ENCODE assay signal across 16 cellular contexts in the genomic region with DNA sequence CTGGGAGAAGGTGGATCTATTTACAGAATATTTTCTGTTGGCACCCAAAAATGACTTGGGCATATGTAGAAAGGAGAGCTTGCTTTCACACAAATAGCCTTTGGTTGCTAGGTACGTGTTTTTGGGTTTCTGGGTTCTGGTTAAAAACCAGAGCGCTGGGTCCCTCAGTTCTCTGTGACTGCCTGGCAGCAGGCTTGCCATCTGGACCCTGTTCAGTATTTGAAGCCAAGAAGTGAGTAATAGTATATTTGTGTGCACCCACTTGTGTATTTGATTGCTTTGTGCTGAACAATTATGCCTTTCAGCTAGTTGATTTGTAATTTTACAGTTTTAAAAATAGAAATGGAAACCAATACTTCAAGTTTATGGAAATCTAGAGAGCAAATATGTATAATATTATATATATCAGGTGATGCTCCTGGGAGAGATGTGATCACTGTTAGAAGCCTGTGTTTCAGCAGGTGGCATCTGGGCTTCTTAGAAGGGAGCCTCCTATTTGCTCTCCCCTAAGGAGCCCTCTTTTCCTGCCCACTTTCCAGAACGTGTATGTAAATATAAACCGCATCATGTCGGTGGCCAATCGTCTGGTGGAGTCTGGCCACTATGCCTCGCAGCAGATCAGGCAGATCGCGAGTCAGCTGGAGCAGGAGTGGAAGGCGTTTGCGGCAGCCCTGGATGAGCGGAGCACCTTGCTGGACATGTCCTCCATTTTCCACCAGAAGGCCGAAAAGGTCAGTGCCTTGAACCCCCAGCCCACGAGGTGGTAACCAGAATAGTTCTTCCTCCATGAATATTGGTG.
A peak's percentile ranks its signal among the peaks of the same experiment; 100 is the strongest.
DNase-seq lines count a peak whose midpoint lies in the region; ATAC-seq and TF ChIP-seq lines count a peak whose summit lies in the region.
"Had no signal": no experiment of that assay in that cellular context is flagged by ENCODE, and none has a peak within 500 bp of the region (broad histone marks: within the 10 kb centered on the region; RNA-seq: fewer than 3 reads in every experiment).

No MANE protein-coding gene starts in this region.

- no peak overlapping the region for H3K4me3 ChIP-seq in sigmoid colon
- no peak overlapping the region for H3K4me3 ChIP-seq in left lung
- H3K4me3 ChIP-seq in suprapubic skin, result no peak overlapping the region
- H3K4me3 ChIP-seq: mucosa of descending colon had no signal

- DNase-seq in DMS 273 (lab: John Stamatoyannopoulos, UW; ENCODE audit: unreplicated experiment) (peak; percentile 85), NCI-H2081 (lab: John Stamatoyannopoulos, UW) (peak; percentile 85 to 93), cerebellar nuclear complex (lab: John Stamatoyannopoulos, UW) (peak; percentile 36 to 83), medulla oblongata (ENCODE audit: extremely low spot score) (peak; percentile 61), sigmoid colon (no peak), left lung (no peak), suprapubic skin (ENCODE audit: low spot score in 2 of 2) (no peak)
- DNase-seq: activated CD4-positive, alpha-beta T cell treated with anti-CD3 and anti-CD28 coated beads, Interleukin-2, amount 50 U/mL, for 1 hour; activated T-cell treated with anti-CD3 and anti-CD28 coated beads, Interleukin-2, amount 50 U/mL, for 48 hours; dermis blood vessel endothelial cell; GOT3; mucosa of descending colon; NCI-H1105; SIG-M5 had no signal

- TF ChIP-seq CTCF in sigmoid colon (IDR thresholded peaks at IDR 0.05) (no peak), left lung (IDR thresholded peaks at IDR 0.05) (no peak), suprapubic skin (IDR thresholded peaks at IDR 0.05) (no peak)

- intact Hi-C loops in sigmoid colon (cut with DNase I) (no loop called here), left lung (cut with DNase I) (no loop called here)

- no peak overlapping the region for H3K27ac ChIP-seq in sigmoid colon
- no peak overlapping the region for H3K27ac ChIP-seq in left lung
- no peak overlapping the region for H3K27ac ChIP-seq in suprapubic skin
- H3K27ac ChIP-seq: parathyroid adenoma had no signal

- H3K36me3 ChIP-seq in sigmoid colon (peaks cover 6 to 82% (median 16%) of the 10 kb centered on the region in 4 donors), left lung (peaks cover 0 to 63% of the 10 kb centered on the region in 2 donors), suprapubic skin (peaks cover 14% of the 10 kb centered on the region)

- WGBS in sigmoid colon, 2 donors, result 89 to 91% methylated on average over 14 of the region's 14 CpGs
- WGBS in suprapubic skin, result 60% methylated on average over 9 of the region's 14 CpGs

- TF ChIP-seq POLR2A in sigmoid colon (IDR thresholded peaks at IDR 0.05) (no peak), suprapubic skin (IDR thresholded peaks at IDR 0.05) (no peak)

- H3K4me1 ChIP-seq in sigmoid colon (peaks cover 0 to 15% (median 6%) of the 10 kb centered on the region in 4 donors), left lung (no peaks in the 10 kb centered on the region), suprapubic skin (peaks cover 48% of the 10 kb centered on the region)
- H3K4me1 ChIP-seq: parathyroid adenoma had no signal

- ATAC-seq in left lung (no peak), GM21515 (IDR thresholded peaks at IDR 0.05; ENCODE audit: unreplicated experiment) (no peak)
- ATAC-seq: mucosa of descending colon had no signal

- H3K27me3 ChIP-seq in sigmoid colon, result no peaks in the 10 kb centered on the region
- H3K27me3 ChIP-seq in left lung, result no peaks in the 10 kb centered on the region
- no peaks in the 10 kb centered on the region for H3K27me3 ChIP-seq in suprapubic skin

- TF ChIP-seq EP300 in sigmoid colon (IDR thresholded peaks at IDR 0.05) (no peak), suprapubic skin (IDR thresholded peaks at IDR 0.05) (no peak)

- H3K9me3 ChIP-seq in sigmoid colon (no peaks in the 10 kb centered on the region), left lung (no peaks in the 10 kb centered on the region), suprapubic skin (no peaks in the 10 kb centered on the region)
- H3K9me3 ChIP-seq: mucosa of descending colon had no signal

Comparison
In these comparisons a context has a peak if more than half of its experiments do, and no peak if none do; other contexts are left out.
1. DNase-seq: peak in DMS 273 (single experiment), NCI-H2081 (2 of 2), cerebellar nuclear complex (2 of 2) and medulla oblongata (single experiment); none in sigmoid colon (single experiment), left lung (0 of 2) and suprapubic skin (0 of 2).